In genomic region chr12:106721931-106722330, GRCh38 we compare ENCODE assay signal across 23 cellular contexts.
"Had no signal": no experiment of that assay in that cellular context is flagged by ENCODE, and none has a peak within 500 bp of the region (broad histone marks: within the 10 kb centered on the region; RNA-seq: fewer than 3 reads in every experiment).

No MANE protein-coding gene starts in this region.

- H2AFZ ChIP-seq: hepatocyte had no signal

- H3K27me3 ChIP-seq: hepatocyte, suprapubic skin, transverse colon had no signal

- H3K36me3 ChIP-seq: gastroesophageal sphincter, suprapubic skin, transverse colon had no signal

- H3K79me2 ChIP-seq: hepatocyte had no signal

- H3K27ac ChIP-seq: gastroesophageal sphincter, hepatocyte, suprapubic skin, transverse colon had no signal

- H3K9me3 ChIP-seq: gastroesophageal sphincter, suprapubic skin, transverse colon had no signal

- H3K4me1 ChIP-seq: gastroesophageal sphincter, suprapubic skin had no signal

- DNase-seq: activated CD4-positive, alpha-beta T cell treated with anti-CD3 and anti-CD28 coated beads for 36 hours; activated CD4-positive, CD25-positive, alpha-beta regulatory T cell; activated naive CD4-positive, alpha-beta T cell; activated T-cell treated with anti-CD3 and anti-CD28 coated beads for 4 hours; activated T-cell treated with anti-CD3 and anti-CD28 coated beads, Interleukin-2, amount 50 U/mL, for 72 hours; anterior cingulate cortex; dermis blood vessel endothelial cell; effector CD4-positive, alpha-beta T cell; erythroblast; left colon; midbrain; naive thymus-derived CD4-positive, alpha-beta T cell; right cardiac atrium; stimulated activated naive CD4-positive, alpha-beta T cell; T-helper 1 cell; transverse colon had no signal

- FAIRE-seq: bronchial epithelial cell, colon, keratinocyte had no signal

- H3K4me3 ChIP-seq: gastroesophageal sphincter, hepatocyte, suprapubic skin, transverse colon had no signal

- ATAC-seq: activated CD4-positive, alpha-beta T cell treated with anti-CD3 and anti-CD28 coated beads for 36 hours; activated naive CD4-positive, alpha-beta T cell treated with anti-CD3 and anti-CD28 coated beads, Interleukin-2, amount 50 U/mL, for 72 hours; activated T-cell treated with anti-CD3 and anti-CD28 coated beads, Interleukin-2, amount 50 U/mL, for 72 hours; gastroesophageal sphincter; left colon; naive thymus-derived CD4-positive, alpha-beta T cell; right cardiac atrium had no signal

- H3K4me2 ChIP-seq: hepatocyte had no signal
